ENCODE assay signal across 10 cellular contexts in genomic region chr16:22217890-22218730, GRCh38. TPM values are rescaled to one million over a fixed set of nuclear protein-coding genes. Genes with fewer than 3 reads are reported as not detected.
A peak's percentile ranks its signal among the peaks of the same experiment; 100 is the strongest.
DNase-seq lines count a peak whose midpoint lies in the region; ATAC-seq, FAIRE-seq and TF ChIP-seq lines count a peak whose summit lies in the region.
"Had no signal": no experiment of that assay in that cellular context is flagged by ENCODE, and none has a peak within 500 bp of the region (broad histone marks: within the 10 kb centered on the region; RNA-seq: fewer than 3 reads in every experiment).

No MANE protein-coding gene starts in this region.

- H3K9me3 ChIP-seq in testis, result no peaks in the 10 kb centered on the region
- H3K9me3 ChIP-seq: upper lobe of left lung had no signal

- H3K27ac ChIP-seq in testis, result no peak overlapping the region

- H3K36me3 ChIP-seq in testis (ENCODE audit: low read depth, missing control alignments), result no peaks in the 10 kb centered on the region

- peak; percentile 88 for ATAC-seq in HG02981 (IDR thresholded peaks at IDR 0.05; ENCODE audit: unreplicated experiment)

- peaks cover 7% of the 10 kb centered on the region for H3K4me1 ChIP-seq in testis

- TF ChIP-seq CTCF in testis (IDR thresholded peaks at IDR 0.05), result no peak

- WGBS in testis, 2 donors, result 69 to 74% methylated on average over 8 to 18 of the region's 18 CpGs

- no peak overlapping the region for H3K4me3 ChIP-seq in testis
- H3K4me3 ChIP-seq: upper lobe of left lung had no signal

- intact Hi-C loops in testis (cut with DNase I; ENCODE audit: low total_unique reads), result no loop called here

- TF ChIP-seq POLR2A in testis (IDR thresholded peaks at IDR 0.05), result no peak

- no peaks in the 10 kb centered on the region for H3K27me3 ChIP-seq in testis
- H3K27me3 ChIP-seq: upper lobe of left lung had no signal

- no peak for FAIRE-seq in frontal cortex (lab: Jason Lieb, UNC)

- DNase-seq in stimulated activated CD4-positive, alpha-beta T cell treated with anti-CD3 and anti-CD28 coated beads, Interleukin-1b, Interleukin-23, amount 100 ng/mL, for 48 hours, result peak; percentile 60
- DNase-seq in stimulated activated CD4-positive, alpha-beta T cell treated with anti-CD3 and anti-CD28 coated beads, Interleukin-12 subunit alpha, Interleukin-12 subunit beta, amount 100 ng/mL, for 4 hours, result no peak
- DNase-seq in amniotic epithelial cell (ENCODE audit: low read depth), result peak; percentile 15
- DNase-seq in testis, result peak; percentile 36
- DNase-seq in D341Med (ENCODE audit: low spot score), result no peak
- DNase-seq in frontal cortex (ENCODE audit: low spot score in 2 of 2), result no peak
- DNase-seq in NCI-H128 (lab: John Stamatoyannopoulos, UW; ENCODE audit: unreplicated experiment), result no peak
- DNase-seq: upper lobe of left lung had no signal

RNA-seq across cellular contexts. Expression of gene EEF2K, which starts 12.0 kb away (rescaled TPM):
- total RNA-seq in testis (10 to 100 TPM; 10.2 to 11.1 TPM), frontal cortex (9.8 TPM)
- 6.6 TPM for polyA plus RNA-seq in testis (ENCODE audit: insufficient read depth, low read depth, low replicate concordance)

RNA-seq across cellular contexts. Expression of gene SDR42E2, which starts 55.8 kb away (rescaled TPM):
- total RNA-seq in testis (under 1 TPM; 0.31 TPM), frontal cortex (not detected)
- polyA plus RNA-seq in testis (ENCODE audit: insufficient read depth, low read depth, low replicate concordance), result 1.4 TPM
- total RNA-seq: liver had no signal

Comparison
In these comparisons a context has a peak if more than half of its experiments do, and no peak if none do; other contexts are left out.
1. DNase-seq: peak in stimulated activated CD4-positive, alpha-beta T cell treated with anti-CD3 and anti-CD28 coated beads, Interleukin-1b, Interleukin-23, amount 100 ng/mL, for 48 hours (single experiment), amniotic epithelial cell (single experiment) and testis (single experiment); none in stimulated activated CD4-positive, alpha-beta T cell treated with anti-CD3 and anti-CD28 coated beads, Interleukin-12 subunit alpha, Interleukin-12 subunit beta, amount 100 ng/mL, for 4 hours (single experiment), D341Med (single experiment), frontal cortex (0 of 2) and NCI-H128 (single experiment).